ENCODE assay signal across 12 cellular contexts in genomic region chr3:36557021-36557707, GRCh38.
DNase-seq lines count a peak whose midpoint lies in the region; ATAC-seq lines count a peak whose summit lies in the region.
"Had no signal": no experiment of that assay in that cellular context is flagged by ENCODE, and none has a peak within 500 bp of the region (broad histone marks: within the 10 kb centered on the region; RNA-seq: fewer than 3 reads in every experiment).

No MANE protein-coding gene starts in this region.

- no peak overlapping the region for H4K91ac ChIP-seq in neuronal stem cell (ENCODE audit: low read depth, low read length, poor library complexity)

- no peak overlapping the region for H3K18ac ChIP-seq in neuronal stem cell (ENCODE audit: low read length)

- H3K4me1 ChIP-seq in neuronal stem cell (ENCODE audit: control insufficient read depth in 2 of 2, insufficient read depth in 1 of 2, low read depth in 1 of 2, low read length in 2 of 2): peaks cover 0 to 10% of the 10 kb centered on the region in 2 donors

- peak overlapping the region in 1 of 8 donors; percentile 53 for H3K4me3 Mint-ChIP-seq in naive B cell
- no peak overlapping the region for H3K4me3 Mint-ChIP-seq in activated T-cell treated with anti-CD3 and anti-CD28 coated beads, Interleukin-2, amount 50 U/mL, for 4 hours

- H3K79me1 ChIP-seq in neuronal stem cell (ENCODE audit: low read depth, low read length): no peaks in the 10 kb centered on the region

- H3K4me1 Mint-ChIP-seq in naive B cell: peaks cover 9 to 20% (median 17%) of the 10 kb centered on the region in 3 donors
- H3K4me1 Mint-ChIP-seq in activated T-cell treated with anti-CD3 and anti-CD28 coated beads, Interleukin-2, amount 50 U/mL, for 4 hours (ENCODE audit: low read depth): no peaks in the 10 kb centered on the region

- DNase-seq in naive B cell (no peak), neuronal stem cell (ENCODE audit: low spot score) (no peak), cortex of kidney (lab: John Stamatoyannopoulos, UW) (no peak)
- no peak for DNase-seq in activated T-cell treated with anti-CD3 and anti-CD28 coated beads, Interleukin-2, amount 50 U/mL, for 4 hours
- DNase-seq: NCI-H510A, SIG-M5, uterus had no signal

- H4K8ac ChIP-seq in neuronal stem cell (ENCODE audit: low read depth, low read length): no peak overlapping the region

- WGBS in neuronal stem cell (ENCODE audit: extremely low coverage in 2 of 2, insufficient read length in 2 of 2, insufficient replicate concordance in 1 of 2), 2 donors: no CpG with 5 or more reads among the region's 2 CpGs

- H2AK5ac ChIP-seq in neuronal stem cell (ENCODE audit: low read depth, low read length): no peak overlapping the region

- H2BK15ac ChIP-seq in neuronal stem cell (ENCODE audit: low read length): no peak overlapping the region

- peaks cover 7 to 23% (median 11%) of the 10 kb centered on the region in 3 donors for H3K27me3 Mint-ChIP-seq in naive B cell
- peaks cover 2% of the 10 kb centered on the region for H3K27me3 Mint-ChIP-seq in activated T-cell treated with anti-CD3 and anti-CD28 coated beads, Interleukin-2, amount 50 U/mL, for 4 hours (ENCODE audit: low read depth)

- H3K27ac Mint-ChIP-seq in naive B cell: peak overlapping the region in 1 of 6 donors; percentile 42

- no peak overlapping the region for H2BK5ac ChIP-seq in neuronal stem cell (ENCODE audit: low read length)

- H2BK12ac ChIP-seq in neuronal stem cell (ENCODE audit: low read length): no peak overlapping the region

- H3K9me3 Mint-ChIP-seq in naive B cell: no peaks in the 10 kb centered on the region
- no peaks in the 10 kb centered on the region for H3K9me3 Mint-ChIP-seq in activated T-cell treated with anti-CD3 and anti-CD28 coated beads, Interleukin-2, amount 50 U/mL, for 4 hours

- H3K4ac ChIP-seq in neuronal stem cell (ENCODE audit: low read length): no peak overlapping the region

- ATAC-seq in GM18873 (IDR thresholded peaks at IDR 0.05; ENCODE audit: low FRiP score, unreplicated experiment) (peak; percentile 80), HG02610 (IDR thresholded peaks at IDR 0.05; ENCODE audit: unreplicated experiment) (peak; percentile 69), HG03342 (IDR thresholded peaks at IDR 0.05; ENCODE audit: unreplicated experiment) (peak; percentile 79), naive B cell (ENCODE audit: low read depth in 2 of 2) (peak; percentile 58 to 78), esophagus mucosa (no peak)
- ATAC-seq in activated T-cell treated with anti-CD3 and anti-CD28 coated beads, Interleukin-2, amount 50 U/mL, for 4 hours: no peak

- no peak overlapping the region for H3K9ac ChIP-seq in neuronal stem cell (ENCODE audit: low read depth, low read length, poor library complexity)

- no peaks in the 10 kb centered on the region for H3K27me3 ChIP-seq in neuronal stem cell (ENCODE audit: control insufficient read depth in 3 of 3, insufficient read depth in 3 of 3, low read depth in 1 of 3, low read length in 3 of 3)
- H3K27me3 ChIP-seq: esophagus muscularis mucosa, uterus had no signal

- no peak overlapping the region for H3K23ac ChIP-seq in neuronal stem cell (ENCODE audit: low read depth, low read length, poor library complexity)

- no peaks in the 10 kb centered on the region for H3K9me3 ChIP-seq in neuronal stem cell (replicated peaks in 1 of 2; ENCODE audit: control insufficient read depth in 2 of 2, insufficient read depth in 1 of 2, low read depth in 1 of 2, low read length in 2 of 2)
- H3K9me3 ChIP-seq: esophagus muscularis mucosa, uterus had no signal

- H3K4me3 ChIP-seq in neuronal stem cell (ENCODE audit: low read length in 2 of 2): no peak overlapping the region
- H3K4me3 ChIP-seq: esophagus muscularis mucosa, uterus had no signal

- H2AFZ ChIP-seq in neuronal stem cell (ENCODE audit: low read length): no peak overlapping the region

- no peak overlapping the region for H2BK120ac ChIP-seq in neuronal stem cell (ENCODE audit: low read depth, low read length)

- H3K27ac ChIP-seq in neuronal stem cell (replicated peaks; ENCODE audit: low read length): no peak overlapping the region
- H3K27ac ChIP-seq: esophagus muscularis mucosa, uterus had no signal

- H3K14ac ChIP-seq in neuronal stem cell (ENCODE audit: low read length): no peak overlapping the region

- no peak overlapping the region for H3K4me2 ChIP-seq in neuronal stem cell (ENCODE audit: insufficient read depth, low read length, poor library complexity, severe bottlenecking)

- no peaks in the 10 kb centered on the region for H3K36me3 Mint-ChIP-seq in naive B cell
- no peaks in the 10 kb centered on the region for H3K36me3 Mint-ChIP-seq in activated T-cell treated with anti-CD3 and anti-CD28 coated beads, Interleukin-2, amount 50 U/mL, for 4 hours (ENCODE audit: insufficient read depth)

- no peaks in the 10 kb centered on the region for H3K36me3 ChIP-seq in neuronal stem cell (replicated peaks in 1 of 2; ENCODE audit: control insufficient read depth in 2 of 2, insufficient read depth in 2 of 2, low read length in 2 of 2)
- H3K36me3 ChIP-seq: esophagus muscularis mucosa, uterus had no signal

Comparison
In these comparisons a context has a peak if more than half of its experiments do, and no peak if none do; other contexts are left out.
1. ATAC-seq: peak in GM18873 (single experiment), HG02610 (single experiment), HG03342 (single experiment) and naive B cell (2 of 2); none in activated T-cell treated with anti-CD3 and anti-CD28 coated beads, Interleukin-2, amount 50 U/mL, for 4 hours (0 of 2) and esophagus mucosa (single experiment).